16 cellular contexts compared by ENCODE assay signal in the genomic region with DNA sequence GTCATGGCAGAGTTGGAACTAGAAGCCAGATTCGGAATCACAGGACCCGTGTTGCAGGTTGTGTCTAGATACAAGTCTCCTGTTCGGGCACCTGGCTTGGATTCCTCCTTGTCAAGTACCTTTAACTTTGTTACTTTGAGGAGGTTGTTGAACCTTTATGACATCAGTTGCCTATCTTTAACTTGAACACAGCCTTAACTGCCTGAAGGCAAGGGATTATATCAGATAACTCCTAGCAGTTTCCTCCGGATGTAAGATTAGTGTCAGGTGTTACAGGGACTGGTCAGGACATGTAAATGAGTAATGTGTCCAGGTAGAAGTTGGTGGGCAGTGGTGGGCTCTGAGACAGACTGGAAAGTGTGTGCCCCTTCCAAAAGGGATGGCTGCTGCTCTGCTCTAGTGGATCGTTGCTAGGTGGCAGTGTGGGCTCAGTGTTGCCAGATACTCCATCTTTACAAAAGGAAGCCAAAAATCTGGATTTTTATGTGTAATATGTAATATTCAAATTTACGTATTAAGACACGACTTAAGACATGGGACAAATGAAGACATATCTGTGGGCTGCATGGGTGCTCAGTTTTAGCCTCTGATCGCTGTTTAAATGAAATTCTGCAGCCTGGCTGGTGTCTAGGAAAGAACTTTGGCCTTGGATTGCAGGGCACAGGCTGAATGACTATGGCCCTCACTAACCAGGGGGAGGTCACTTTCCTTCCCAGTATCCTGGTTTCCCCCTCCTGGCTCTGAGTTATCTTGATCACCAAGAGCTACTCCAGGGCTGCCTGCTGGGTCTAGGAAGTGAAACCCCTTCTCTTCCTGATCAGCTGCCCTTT. TPM values are rescaled to one million over a fixed set of nuclear protein-coding genes. Genes with fewer than 3 reads are reported as not detected.
DNase-seq lines count a peak whose midpoint lies in the region; ATAC-seq, FAIRE-seq and TF ChIP-seq lines count a peak whose summit lies in the region.
"Had no signal": no experiment of that assay in that cellular context is flagged by ENCODE, and none has a peak within 500 bp of the region (broad histone marks: within the 10 kb centered on the region; RNA-seq: fewer than 3 reads in every experiment).

No MANE protein-coding gene starts in this region.

- peaks cover 36% of the 10 kb centered on the region for H4K20me1 ChIP-seq in OCI-LY3 (ENCODE audit: insufficient read depth, low read length)
- H4K20me1 ChIP-seq in H1 (replicated peaks in 1 of 2; ENCODE audit: control insufficient read depth in 1 of 2, insufficient read depth in 2 of 2, low read length in 2 of 2), result peaks cover 7 to 19% of the 10 kb centered on the region in 2 experiments

- peaks cover 99% of the 10 kb centered on the region for H3K79me2 ChIP-seq in OCI-LY3 (ENCODE audit: low read length)
- H3K79me2 ChIP-seq in H1 (ENCODE audit: control insufficient read depth in 1 of 2, insufficient read depth in 2 of 2, low read length in 2 of 2), result peaks cover 0 to 74% of the 10 kb centered on the region in 2 experiments; a peak in 3 of 4 replicates

- H3K79me1 ChIP-seq in H1 (ENCODE audit: low read depth, low read length), result peaks cover 20% of the 10 kb centered on the region; the same call in 1 of the 2 replicates

- H3K9me3 ChIP-seq in OCI-LY3 (ENCODE audit: insufficient read depth, low read length), result no peaks in the 10 kb centered on the region
- no peaks in the 10 kb centered on the region for H3K9me3 ChIP-seq in H1 (ENCODE audit: insufficient read depth in 2 of 2, low read depth in 1 of 2, low read length in 1 of 2)
- H3K9me3 ChIP-seq in psoas muscle, result no peaks in the 10 kb centered on the region
- H3K9me3 ChIP-seq: tibial artery had no signal

- no peaks in the 10 kb centered on the region for H3K23me2 ChIP-seq in H1 (ENCODE audit: low read depth, low read length)

- H3K23ac ChIP-seq in H1 (ENCODE audit: insufficient read length), result no peak overlapping the region

- CTCF ChIA-PET in H1 (lab: Charles Lee; ENCODE audit: partially characterized antibody), result interaction anchor here (0.7 to 2.5 kb wide), 8 partner anchors 12 to 231 kb away, joined by 3 to 8 read pairs (median 4); no protein-coding TSS in a partner anchor

- FAIRE-seq in H1 (lab: Jason Lieb, UNC), result no peak
- FAIRE-seq: frontal cortex had no signal

- DNase-seq in DMS 273 (lab: John Stamatoyannopoulos, UW; ENCODE audit: unreplicated experiment) (peak; percentile 22), DMS 273 treated with DMSO at 0.1 percent for 48 hours (lab: John Stamatoyannopoulos, UW) (no peak), H1 (ENCODE audit: low read depth in 1 of 2, low spot score in 2 of 2) (no peak), psoas muscle (no peak), NOMO-1 treated with DMSO at 0.1 percent for 48 hours (lab: John Stamatoyannopoulos, UW; ENCODE audit: unreplicated experiment) (no peak)
- DNase-seq: activated CD8-positive, alpha-beta memory T cell treated with anti-CD3 and anti-CD28 coated beads, Interleukin-2, amount 50 U/mL, for 48 hours; NCI-H748 treated with DMSO at 0.1 percent for 48 hours; posterior cingulate gyrus; T-helper 9 cell; tibial artery had no signal

- H2BK12ac ChIP-seq in H1 (ENCODE audit: low read depth, low read length), result no peak overlapping the region

- H2BK5ac ChIP-seq in H1 (ENCODE audit: low read depth, low read length), result no peak overlapping the region

- no peak for TF ChIP-seq POLR2A in H1 (IDR thresholded peaks at IDR 0.05; ENCODE audit: control extremely low read depth in 1 of 2, low read depth in 2 of 2, low read length in 2 of 2)

- H3K27ac ChIP-seq in OCI-LY3 (ENCODE audit: low read length), result peak overlapping the region; percentile 91
- no peak overlapping the region for H3K27ac ChIP-seq in H1 (ENCODE audit: low read depth, low read length)
- H3K27ac ChIP-seq in psoas muscle, result peak overlapping the region; percentile 62
- H3K27ac ChIP-seq: 22Rv1, tibial artery had no signal

- no peak overlapping the region for H3K4ac ChIP-seq in H1 (replicated peaks; ENCODE audit: insufficient read length, low read depth, low read length)

- H4K5ac ChIP-seq in H1 (ENCODE audit: insufficient read length, low read depth, low read length), result no peak overlapping the region

- TF ChIP-seq CTCF in OCI-LY3 (IDR thresholded peaks at IDR 0.05; ENCODE audit: low read depth, low read length) (peak; percentile 63), H1 (IDR thresholded peaks at IDR 0.05; ENCODE audit: control extremely low read depth in 1 of 3, insufficient read depth in 1 of 3, low read depth in 1 of 3, low read length in 3 of 3) (peak in 2 of 3 experiments; percentile 19 to 31; a peak in 2 of 4 replicates), psoas muscle (IDR thresholded peaks at IDR 0.05) (no peak)

- ATAC-seq in psoas muscle, result peak in 1 of 4 donors; percentile 20
- no peak for ATAC-seq in HG03025 (IDR thresholded peaks at IDR 0.05; ENCODE audit: low FRiP score, unreplicated experiment)
- ATAC-seq in GM18511 (IDR thresholded peaks at IDR 0.05; ENCODE audit: unreplicated experiment), result no peak

- peak in 1 of 2 experiments; percentile 33; a peak in 2 of 4 replicates for TF ChIP-seq RAD21 in H1 (IDR thresholded peaks at IDR 0.05 in 1 of 2, conservative IDR thresholded peaks at IDR 0.05 in 1 of 2; ENCODE audit: low read depth in 2 of 2, low read length in 2 of 2)

- intact Hi-C loops in psoas muscle (cut with DNase I), result no loop called here

- no peak overlapping the region for H4K8ac ChIP-seq in H1 (ENCODE audit: extremely low read depth, insufficient read depth, low read length)

- WGBS in H1 (ENCODE audit: extremely low coverage in 1 of 2, insufficient coverage in 1 of 2, insufficient read length in 1 of 2, insufficient replicate concordance in 2 of 2, low coverage in 1 of 2, low lambda C conversion rate in 2 of 2, missing lambda C conversion rate in 1 of 2), 2 experiments, result 82% methylated on average over 8 of the region's 8 CpGs; no CpG with 5 or more reads in 1 of the 2 experiments
- 70 to 74% (median 72%) methylated on average over 8 of the region's 8 CpGs for WGBS in psoas muscle, 3 donors

- H3K4me1 ChIP-seq in OCI-LY3 (ENCODE audit: low read length), result peaks cover 62% of the 10 kb centered on the region
- peaks cover 0 to 22% (median 8%) of the 10 kb centered on the region in 4 experiments; a peak in 5 of 7 replicates for H3K4me1 ChIP-seq in H1 (replicated peaks in 1 of 4; ENCODE audit: control insufficient read depth in 3 of 4, insufficient read depth in 4 of 4, low read length in 3 of 4)
- peaks cover 74% of the 10 kb centered on the region for H3K4me1 ChIP-seq in psoas muscle

- no peak for TF ChIP-seq EP300 in H1 (IDR thresholded peaks at IDR 0.05; ENCODE audit: borderline replicate concordance in 1 of 2, low read depth in 2 of 2, low read length in 2 of 2)

- H3K18ac ChIP-seq in H1 (ENCODE audit: extremely low read depth, low read length), result no peak overlapping the region

- no peak overlapping the region for H3K56ac ChIP-seq in H1 (replicated peaks; ENCODE audit: insufficient read length, low read depth, low read length)

- H3K36me3 ChIP-seq in OCI-LY3 (replicated peaks; ENCODE audit: low read depth, low read length) (peaks cover 15% of the 10 kb centered on the region), H1 (ENCODE audit: control insufficient read depth in 2 of 4, insufficient read depth in 4 of 4, low read length in 3 of 4) (no peaks in the 10 kb centered on the region; a peak in 1 of 8 replicates), psoas muscle (ENCODE audit: insufficient read depth in 1 of 2, low read depth in 1 of 2) (peaks cover 0 to 3% of the 10 kb centered on the region in 2 donors)
- H3K36me3 ChIP-seq: HAP-1, tibial artery had no signal

- H2BK20ac ChIP-seq in H1 (ENCODE audit: low read length), result no peak overlapping the region

- no peak overlapping the region for H3K4me3 ChIP-seq in OCI-LY3 (ENCODE audit: low read length)
- H3K4me3 ChIP-seq in H1 (ENCODE audit: extremely low read depth in 1 of 4, insufficient read depth in 2 of 4, low read depth in 3 of 4, low read length in 4 of 4), result no peak overlapping the region
- H3K4me3 ChIP-seq in psoas muscle, result no peak overlapping the region
- H3K4me3 ChIP-seq: HAP-1, tibial artery had no signal

- no peak overlapping the region for H2BK15ac ChIP-seq in H1 (ENCODE audit: low read length)

- peak overlapping the region; percentile 78 for H3K4me2 ChIP-seq in OCI-LY3 (ENCODE audit: low read length)
- H3K4me2 ChIP-seq in H1 (ENCODE audit: insufficient read depth in 1 of 2, low read depth in 2 of 2, low read length in 2 of 2), result no peak overlapping the region

- no peak overlapping the region for H2BK120ac ChIP-seq in H1 (replicated peaks; ENCODE audit: low read depth, low read length)

- H4K91ac ChIP-seq in H1 (replicated peaks; ENCODE audit: insufficient read length, low read length), result no peak overlapping the region

- H2AK5ac ChIP-seq in H1 (ENCODE audit: low read depth, low read length), result no peak overlapping the region; the same call in 1 of the 2 replicates

- H3K9ac ChIP-seq in OCI-LY3 (ENCODE audit: low read length), result peak overlapping the region; percentile 14; the same call in 1 of the 2 replicates
- H3K9ac ChIP-seq in H1 (replicated peaks in 1 of 4; ENCODE audit: extremely low read depth in 1 of 4, low read depth in 3 of 4, low read length in 3 of 4), result no peak overlapping the region

- H2AFZ ChIP-seq in OCI-LY3 (ENCODE audit: low read depth, low read length) (no peak overlapping the region), H1 (ENCODE audit: low read length) (no peak overlapping the region)

- H3K27me3 ChIP-seq in OCI-LY3 (ENCODE audit: low read depth, low read length), result no peaks in the 10 kb centered on the region
- no peaks in the 10 kb centered on the region for H3K27me3 ChIP-seq in H1 (replicated peaks in 1 of 4; ENCODE audit: control insufficient read depth in 3 of 4, extremely low read depth in 1 of 4, insufficient read depth in 3 of 4, low read length in 3 of 4)
- no peaks in the 10 kb centered on the region for H3K27me3 ChIP-seq in psoas muscle (ENCODE audit: insufficient read depth in 3 of 3, low read length in 2 of 3)
- H3K27me3 ChIP-seq: tibial artery had no signal

- no peak overlapping the region for H3K14ac ChIP-seq in H1 (ENCODE audit: insufficient read length)

- POLR2A ChIA-PET in H1 (lab: Charles Lee; ENCODE audit: partially characterized antibody), result interaction anchor here (1.1 kb wide), 1 partner anchor 12 kb away, joined by 3 read pairs; no protein-coding TSS in a partner anchor

TF ChIP-seq in H1, 55 proteins besides CTCF, POLR2A, EP300 and RAD21 (continues in another document):
- no peak for TF ChIP-seq TBP (IDR thresholded peaks at IDR 0.05; ENCODE audit: low read depth, low read length)

RNA-seq across cellular contexts. Expression of gene CHMP4B, which starts 27.1 kb away (rescaled TPM):
- total RNA-seq in H1 (2021; fragmentation: NEBNext Ultra II Directional; extraction: Animal tissue kit (Norgen Biotek cat#: 25700)), result 66.3 and 67.8 TPM in 2 replicates
- polyA plus RNA-seq in H1 (2011; rRNA removed) (36.6 and 38.6 TPM in 2 replicates), psoas muscle (100 to 1,000 TPM; 165 to 267 (median 226) TPM)
- polyA plus RNA-seq in H1 (2011; cell fraction: cytosol; rRNA removed), result 48.6 TPM
- polyA plus RNA-seq in H1 (2011; cell fraction: nucleus; rRNA removed), result 20.5 TPM
- 76.9 to 86.3 TPM (median 81.8 TPM) in 4 replicates for polyA plus RNA-seq in H1 (2012, experiment 1 of 2)
- 40.9 TPM for polyA plus RNA-seq in H1 (2012, experiment 2 of 2)
- 48.0 TPM for polyA plus RNA-seq in H1 (2013, experiment 1 of 2)
- 51.2 TPM for polyA plus RNA-seq in H1 (2013, experiment 2 of 2)
- 9.7 and 10.7 TPM in 2 replicates for polyA minus RNA-seq in H1 (2011; rRNA and poly(A)+ RNA removed)
- 23.8 TPM for polyA minus RNA-seq in H1 (2011; cell fraction: cytosol; rRNA and poly(A)+ RNA removed)
- polyA minus RNA-seq in H1 (2011; cell fraction: nucleus; rRNA and poly(A)+ RNA removed), result 10.0 TPM
- 100 to 1,000 TPM in 3 of 4 donors, 10 to 100 TPM in 1; 72.5 to 151 (median 119) TPM for total RNA-seq in psoas muscle
